In genomic region chr1:241411056-241411775, GRCh38 we compare ENCODE assay signal across 20 cellular contexts. TPM values are rescaled to one million over a fixed set of nuclear protein-coding genes. Genes with fewer than 3 reads are reported as not detected.
DNase-seq lines count a peak whose midpoint lies in the region; ATAC-seq and TF ChIP-seq lines count a peak whose summit lies in the region.
"Had no signal": no experiment of that assay in that cellular context is flagged by ENCODE, and none has a peak within 500 bp of the region (broad histone marks: within the 10 kb centered on the region; RNA-seq: fewer than 3 reads in every experiment).

No MANE protein-coding gene starts in this region.

- no peak overlapping the region for H3K18ac ChIP-seq in neuronal stem cell (ENCODE audit: low read length)

- TF ChIP-seq CTCF in AG09319 (IDR thresholded peaks at IDR 0.05; ENCODE audit: low read depth, low read length) = no peak
- TF ChIP-seq CTCF in PC-3 (conservative IDR thresholded peaks at IDR 0.05; ENCODE audit: low read depth, low read length) = no peak
- TF ChIP-seq CTCF in fibroblast of villous mesenchyme (IDR thresholded peaks at IDR 0.05; ENCODE audit: insufficient read depth, low read depth, low read length) = no peak
- no peak for TF ChIP-seq CTCF in PC-9 (conservative IDR thresholded peaks at IDR 0.05)

- H3K27me3 ChIP-seq in PC-3 (ENCODE audit: low read length) = no peaks in the 10 kb centered on the region
- peaks cover 32% of the 10 kb centered on the region for H3K27me3 ChIP-seq in PC-9 (ENCODE audit: insufficient read depth, low read depth)
- H3K27me3 ChIP-seq in neuronal stem cell (ENCODE audit: control insufficient read depth in 3 of 3, insufficient read depth in 3 of 3, low read depth in 1 of 3, low read length in 3 of 3) = no peaks in the 10 kb centered on the region
- H3K27me3 ChIP-seq: suprapubic skin had no signal

- BruUV-seq in PC-3 (replicated peaks; lab: Mats Ljungman, UMichigan) (no TSS peak), PC-9 (replicated peaks; lab: Mats Ljungman, UMichigan) (no TSS peak)

- H2AK5ac ChIP-seq in neuronal stem cell (ENCODE audit: low read depth, low read length) = no peak overlapping the region

- no peak overlapping the region for H3K4me3 ChIP-seq in PC-3 (ENCODE audit: low read length)
- H3K4me3 ChIP-seq in fibroblast of villous mesenchyme (ENCODE audit: low read depth, low read length) = no peak overlapping the region
- no peak overlapping the region for H3K4me3 ChIP-seq in PC-9
- H3K4me3 ChIP-seq in neuronal stem cell (ENCODE audit: low read length in 2 of 2) = no peak overlapping the region
- H3K4me3 ChIP-seq: suprapubic skin had no signal

- no peak overlapping the region for H2BK120ac ChIP-seq in neuronal stem cell (ENCODE audit: low read depth, low read length)

- no peak overlapping the region for H3K27ac ChIP-seq in PC-3 (ENCODE audit: low read length)
- no peak overlapping the region for H3K27ac ChIP-seq in PC-9
- H3K27ac ChIP-seq in neuronal stem cell (replicated peaks; ENCODE audit: low read length) = no peak overlapping the region
- H3K27ac ChIP-seq: suprapubic skin had no signal

- H3K4ac ChIP-seq in neuronal stem cell (ENCODE audit: low read length) = no peak overlapping the region

- H3K9me3 ChIP-seq in PC-3 (ENCODE audit: low read length) = no peaks in the 10 kb centered on the region
- no peaks in the 10 kb centered on the region for H3K9me3 ChIP-seq in PC-9 (ENCODE audit: insufficient read depth, low read depth)
- no peaks in the 10 kb centered on the region for H3K9me3 ChIP-seq in neuronal stem cell (replicated peaks in 1 of 2; ENCODE audit: control insufficient read depth in 2 of 2, insufficient read depth in 1 of 2, low read depth in 1 of 2, low read length in 2 of 2)
- H3K9me3 ChIP-seq: suprapubic skin had no signal

- no peaks in the 10 kb centered on the region for H3K36me3 ChIP-seq in PC-3 (ENCODE audit: low read depth, low read length)
- no peaks in the 10 kb centered on the region for H3K36me3 ChIP-seq in PC-9 (ENCODE audit: low read depth)
- no peaks in the 10 kb centered on the region for H3K36me3 ChIP-seq in neuronal stem cell (replicated peaks in 1 of 2; ENCODE audit: control insufficient read depth in 2 of 2, insufficient read depth in 2 of 2, low read length in 2 of 2)
- H3K36me3 ChIP-seq: suprapubic skin had no signal

- ATAC-seq in PC-3 = no peak
- ATAC-seq in HG02642 (IDR thresholded peaks at IDR 0.05; ENCODE audit: poor library complexity, unreplicated experiment) = no peak
- ATAC-seq: activated naive CD8-positive, alpha-beta T cell treated with anti-CD3 and anti-CD28 coated beads, Interleukin-2, amount 50 U/mL, for 24 hours; HCT116; right cardiac atrium; SK-N-SH treated with all-trans-retinoic acid at 6 μM for 48 hours had no signal

- no peak overlapping the region for H4K91ac ChIP-seq in neuronal stem cell (ENCODE audit: low read depth, low read length, poor library complexity)

- H3K9ac ChIP-seq in PC-3 (ENCODE audit: low read length) = no peak overlapping the region
- no peak overlapping the region for H3K9ac ChIP-seq in neuronal stem cell (ENCODE audit: low read depth, low read length, poor library complexity)

- H3F3A ChIP-seq in PC-3 (ENCODE audit: low read length, unreplicated experiment) (no peaks in the 10 kb centered on the region), PC-9 (ENCODE audit: insufficient read depth, low read depth) (no peaks in the 10 kb centered on the region)

- no peak overlapping the region for H2BK5ac ChIP-seq in neuronal stem cell (ENCODE audit: low read length)

- POLR2A ChIA-PET in PC-3 (lab: Charles Lee; ENCODE audit: unreplicated experiment) (no interaction called here), PC-9 (lab: Charles Lee; ENCODE audit: unreplicated experiment) (no interaction called here)

- no peak overlapping the region for H2BK15ac ChIP-seq in neuronal stem cell (ENCODE audit: low read length)

- no CpG with 5 or more reads among the region's 7 CpGs for WGBS in neuronal stem cell (ENCODE audit: extremely low coverage in 2 of 2, insufficient read length in 2 of 2, insufficient replicate concordance in 1 of 2), 2 donors

- H3K4me2 ChIP-seq in PC-3 (ENCODE audit: low read length) (no peak overlapping the region), PC-9 (no peak overlapping the region), neuronal stem cell (ENCODE audit: insufficient read depth, low read length, poor library complexity, severe bottlenecking) (no peak overlapping the region)

- H3K4me1 ChIP-seq in PC-3 (ENCODE audit: insufficient read depth, low read length) (peaks cover 13% of the 10 kb centered on the region), PC-9 (replicated peaks; ENCODE audit: insufficient read depth) (no peaks in the 10 kb centered on the region), neuronal stem cell (ENCODE audit: control insufficient read depth in 2 of 2, insufficient read depth in 1 of 2, low read depth in 1 of 2, low read length in 2 of 2) (peaks cover 0 to 3% of the 10 kb centered on the region in 2 donors)
- H3K4me1 ChIP-seq: suprapubic skin had no signal

- DNase-seq in AG09319 (ENCODE audit: extremely low read depth, low read depth) = peak; percentile 86
- DNase-seq in HCEC 1CT = peak; percentile 70
- DNase-seq in PC-3 = peak; percentile 31
- DNase-seq in fibroblast of villous mesenchyme (ENCODE audit: low read depth) = peak; percentile 16
- no peak for DNase-seq in PC-9
- DNase-seq in neuronal stem cell (ENCODE audit: low spot score) = no peak
- DNase-seq in OCI-M1 (lab: John Stamatoyannopoulos, UW) = no peak
- DNase-seq: activated CD4-positive, alpha-beta memory T cell treated with anti-CD3 and anti-CD28 coated beads for 36 hours; activated naive CD8-positive, alpha-beta T cell treated with anti-CD3 and anti-CD28 coated beads, Interleukin-2, amount 50 U/mL, for 24 hours; C1 segment of cervical spinal cord; cerebellar nuclear complex; NCI-H1048; right cardiac atrium; stimulated activated CD4-positive, alpha-beta T cell treated with anti-CD3 and anti-CD28 coated beads, Interleukin-1b, Interleukin-23, amount 100 ng/mL, for 48 hours had no signal

- H3K79me2 ChIP-seq in PC-3 (ENCODE audit: low read length) (no peaks in the 10 kb centered on the region), PC-9 (ENCODE audit: low read depth) (no peaks in the 10 kb centered on the region)

- H4K20me1 ChIP-seq in PC-3 (ENCODE audit: low read length) (no peaks in the 10 kb centered on the region), PC-9 (ENCODE audit: insufficient read depth) (no peaks in the 10 kb centered on the region)

- CTCF ChIA-PET in PC-3 (lab: Charles Lee) = interaction anchor here (0.6 kb wide), 1 partner anchor 109 kb away, joined by 10 read pairs; no protein-coding TSS in a partner anchor
- CTCF ChIA-PET in PC-9 (lab: Charles Lee) = no interaction called here

- intact Hi-C loops in PC-3 (cut with micrococcal nuclease) (no loop called here), PC-9 (cut with micrococcal nuclease; ENCODE audit: unreplicated experiment) (no loop called here)

- H4K8ac ChIP-seq in neuronal stem cell (ENCODE audit: low read depth, low read length) = no peak overlapping the region

- H2BK12ac ChIP-seq in neuronal stem cell (ENCODE audit: low read length) = no peak overlapping the region

- H2AFZ ChIP-seq in PC-3 (ENCODE audit: low read length) (no peak overlapping the region), PC-9 (no peak overlapping the region), neuronal stem cell (ENCODE audit: low read length) (no peak overlapping the region)

- H3K79me1 ChIP-seq in neuronal stem cell (ENCODE audit: low read depth, low read length) = no peaks in the 10 kb centered on the region

- H3K9me2 ChIP-seq in PC-3 (replicated peaks; ENCODE audit: low read length) = no peaks in the 10 kb centered on the region
- H3K9me2 ChIP-seq in PC-9 (ENCODE audit: insufficient read depth) = no peaks in the 10 kb centered on the region

- H3K23ac ChIP-seq in neuronal stem cell (ENCODE audit: low read depth, low read length, poor library complexity) = no peak overlapping the region

- H3K14ac ChIP-seq in neuronal stem cell (ENCODE audit: low read length) = no peak overlapping the region

RNA-seq across cellular contexts. Expression of gene RGS7, which starts 54.2 kb away (rescaled TPM):
- 0.15 and 0.29 TPM in 2 replicates for total RNA-seq in PC-3 (2014; rRNA removed)
- total RNA-seq in fibroblast of villous mesenchyme = under 0.01 and 0.43 TPM in 2 replicates
- 2.0 and 5.8 TPM in 2 replicates for total RNA-seq in PC-9 (2021)
- polyA plus RNA-seq in neuronal stem cell (2013, experiment 1 of 2) = 0.07 TPM
- 0.07 TPM for polyA plus RNA-seq in neuronal stem cell (2013, experiment 2 of 2)
- total RNA-seq: activated CD4-positive, alpha-beta memory T cell treated with anti-CD3 and anti-CD28 coated beads for 36 hours; activated T-helper 1 cell treated with anti-CD3 and anti-CD28 coated beads, Interleukin-12 subunit alpha, Interleukin-12 subunit beta, Interleukin-2, Interleukin-4 antibody, amounts not matched to agents 30 ng/mL and 10 ng/mL and 1 ng/mL, durations not matched to agents 14 hours and 24 hours and 36 hours; mesenteric fat pad; right cardiac atrium; suprapubic skin had no signal

Comparison
In these comparisons a context has a peak if more than half of its experiments do, and no peak if none do; other contexts are left out.
1. DNase-seq: peak in AG09319 (single experiment), HCEC 1CT (single experiment), PC-3 (single experiment) and fibroblast of villous mesenchyme (single experiment); none in PC-9 (0 of 2), neuronal stem cell (single experiment) and OCI-M1 (single experiment).